In the genomic region with DNA sequence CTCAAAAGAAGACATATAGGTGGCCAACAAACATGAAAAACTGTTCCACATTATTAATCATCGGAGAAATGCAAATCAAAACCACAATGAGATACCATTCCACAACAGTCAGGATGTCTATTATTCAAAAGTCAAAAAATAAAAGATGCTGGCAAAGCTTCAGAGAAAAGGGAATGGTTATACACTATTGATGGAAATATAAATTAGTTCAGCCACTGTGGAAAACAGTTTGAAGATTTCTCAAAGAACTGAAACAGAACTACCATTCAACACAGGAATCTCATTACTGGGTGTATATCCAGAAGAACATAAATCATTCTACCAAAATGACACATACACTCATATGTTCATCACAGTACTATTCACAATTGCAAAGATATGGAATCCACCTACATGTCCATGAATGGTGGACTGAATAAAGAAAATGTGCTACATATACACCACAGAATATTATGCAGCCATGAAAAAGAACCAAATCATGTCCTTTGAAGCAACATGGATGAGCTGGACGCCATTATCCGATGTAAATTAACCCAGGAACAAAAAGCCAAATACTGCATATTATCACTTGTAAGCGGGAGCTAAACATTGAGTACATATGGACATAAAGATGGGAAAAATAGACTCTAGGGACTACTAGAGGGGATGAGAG, we compare ENCODE assay signal across 9 cellular contexts. TPM values are rescaled to one million over a fixed set of nuclear protein-coding genes. Genes with fewer than 3 reads are reported as not detected.
"Had no signal": no experiment of that assay in that cellular context is flagged by ENCODE, and none has a peak within 500 bp of the region (broad histone marks: within the 10 kb centered on the region; RNA-seq: fewer than 3 reads in every experiment).

No MANE protein-coding gene starts in this region.

- H3K9ac ChIP-seq: GM23248 had no signal

- H3K4me1 ChIP-seq: HAP-1 had no signal

- H3K27ac ChIP-seq: GM23248, HL-60 had no signal

- H3K4me1 Mint-ChIP-seq: IgD-negative memory B cell had no signal

- DNase-seq: GM23248, GOT3, H7, KG1 had no signal

- H3K36me3 ChIP-seq: HAP-1 had no signal

- H3K9me3 ChIP-seq: HAP-1 had no signal

- H3K4me3 ChIP-seq: GM23248, HAP-1 had no signal

- ATAC-seq: HCT116, HepG2 had no signal

- H3K27ac Mint-ChIP-seq: IgD-negative memory B cell had no signal

- H2AFZ ChIP-seq: GM23248 had no signal

- FAIRE-seq: HepG2 had no signal

- H3K4me3 Mint-ChIP-seq: IgD-negative memory B cell had no signal

- H3K27me3 Mint-ChIP-seq: IgD-negative memory B cell had no signal

RNA-seq across cellular contexts. Expression of gene DGKG, which starts 32.7 kb away (rescaled TPM):
- total RNA-seq: GM23248 had no signal
- polyA plus RNA-seq: GM23248 had no signal
